8 cellular contexts compared by ENCODE assay signal in genomic region chr4:190020790-190021717, GRCh38. TPM values are rescaled to one million over a fixed set of nuclear protein-coding genes. Genes with fewer than 3 reads are reported as not detected.
DNase-seq lines count a peak whose midpoint lies in the region; TF ChIP-seq lines count a peak whose summit lies in the region.

No MANE protein-coding gene starts in this region.

- TF ChIP-seq CTCF in BE2C (IDR thresholded peaks at IDR 0.05; ENCODE audit: low read depth, low read length) (no peak), Peyer's patch (IDR thresholded peaks at IDR 0.05) (no peak), coronary artery (IDR thresholded peaks at IDR 0.05) (no peak)

- no peak for TF ChIP-seq POLR2A in Peyer's patch (IDR thresholded peaks at IDR 0.05)

- H3K9me3 ChIP-seq in BE2C: no peaks in the 10 kb centered on the region
- H3K9me3 ChIP-seq in Peyer's patch: no peaks in the 10 kb centered on the region

- H3K36me3 ChIP-seq in BE2C (no peaks in the 10 kb centered on the region), Peyer's patch (no peaks in the 10 kb centered on the region)

- peak; percentile 68 for DNase-seq in BE2C
- DNase-seq in Peyer's patch: peak in 1 of 3 donors; percentile 47
- no peak for DNase-seq in coronary artery (ENCODE audit: low spot score)
- DNase-seq in medulla oblongata (ENCODE audit: extremely low spot score): peak; percentile 2
- no peak for DNase-seq in NCI-H1436 treated with DMSO at 0.1 percent for 48 hours (lab: John Stamatoyannopoulos, UW)
- DNase-seq in NCI-H1436 (lab: John Stamatoyannopoulos, UW): no peak
- DNase-seq in SHP77 treated with DMSO at 0.1 percent for 48 hours (lab: John Stamatoyannopoulos, UW): no peak
- DNase-seq in RKO (ENCODE audit: low spot score): no peak

- H3K4me3 ChIP-seq in BE2C (ENCODE audit: low read depth, low read length) (peak overlapping the region; percentile 42), Peyer's patch (peak overlapping the region in 3 of 4 donors; percentile 0 to 26 (median 24)), coronary artery (peak overlapping the region; percentile 63)

- peaks cover 63% of the 10 kb centered on the region for H3K27me3 ChIP-seq in BE2C
- peaks cover 0 to 18% of the 10 kb centered on the region in 2 donors for H3K27me3 ChIP-seq in Peyer's patch

- H3K4me1 ChIP-seq in BE2C (no peaks in the 10 kb centered on the region), Peyer's patch (peaks cover 0 to 3% (median 0%) of the 10 kb centered on the region in 4 donors)

- H3K27ac ChIP-seq in Peyer's patch (no peak overlapping the region), coronary artery (no peak overlapping the region)

RNA-seq across cellular contexts. Expression of gene FRG2, which starts 6.0 kb away (rescaled TPM):
- not detected for polyA plus RNA-seq in BE2C (2012; ENCODE audit: insufficient read depth, insufficient read length, low read depth)
- not detected for total RNA-seq in Peyer's patch

RNA-seq across cellular contexts. Expression of gene DBET, which starts 43.2 kb away (rescaled TPM):
- polyA plus RNA-seq in BE2C (2012; ENCODE audit: insufficient read depth, insufficient read length, low read depth): not detected
- total RNA-seq in Peyer's patch: not detected

Comparison
In these comparisons a context has a peak if more than half of its experiments do, and no peak if none do; other contexts are left out.
1. DNase-seq: peak in BE2C (single experiment) and medulla oblongata (single experiment); none in coronary artery (single experiment), NCI-H1436 treated with DMSO at 0.1 percent for 48 hours (single experiment), NCI-H1436 (single experiment), SHP77 treated with DMSO at 0.1 percent for 48 hours (single experiment) and RKO (single experiment).
2. Peak in every context shown above with its lines, with median percentiles within 50 percentile points of each other: H3K4me3 ChIP-seq.